Comparison of ENCODE assay signal across 11 cellular contexts in genomic region chr9:107734231-107735014, GRCh38.
A peak's percentile ranks its signal among the peaks of the same experiment; 100 is the strongest.
DNase-seq lines count a peak whose midpoint lies in the region; ATAC-seq and TF ChIP-seq lines count a peak whose summit lies in the region.
"Had no signal": no experiment of that assay in that cellular context is flagged by ENCODE, and none has a peak within 500 bp of the region (broad histone marks: within the 10 kb centered on the region; RNA-seq: fewer than 3 reads in every experiment).

No MANE protein-coding gene starts in this region.

- no peaks in the 10 kb centered on the region for H3K9me3 ChIP-seq in RWPE2 (ENCODE audit: severe bottlenecking)

- no peaks in the 10 kb centered on the region for H3K27me3 Mint-ChIP-seq in activated naive CD4-positive, alpha-beta T cell treated with anti-CD3 and anti-CD28 coated beads, Interleukin-2, amount 10 ng/mL, durations not matched to agents 7 days and 5 days
- H3K27me3 Mint-ChIP-seq: stimulated activated naive CD8-positive, alpha-beta T cell treated with anti-CD3 and anti-CD28 coated beads, Interleukin-15, amount 100 ng/mL, for 72 hours had no signal

- no peaks in the 10 kb centered on the region for H3K36me3 Mint-ChIP-seq in activated naive CD4-positive, alpha-beta T cell treated with anti-CD3 and anti-CD28 coated beads, Interleukin-2, amount 10 ng/mL, durations not matched to agents 7 days and 5 days
- H3K36me3 Mint-ChIP-seq: naive thymus-derived CD8-positive, alpha-beta T cell had no signal

- no peaks in the 10 kb centered on the region for H3K27me3 ChIP-seq in RWPE2 (ENCODE audit: insufficient read depth, poor library complexity, severe bottlenecking)

- H3K27ac Mint-ChIP-seq in activated naive CD4-positive, alpha-beta T cell treated with anti-CD3 and anti-CD28 coated beads, Interleukin-2, amount 10 ng/mL, durations not matched to agents 7 days and 5 days: no peak overlapping the region
- H3K27ac Mint-ChIP-seq: naive thymus-derived CD8-positive, alpha-beta T cell; stimulated activated naive CD8-positive, alpha-beta T cell treated with anti-CD3 and anti-CD28 coated beads, Interleukin-15, amount 100 ng/mL, for 72 hours had no signal

- no peaks in the 10 kb centered on the region for H3K36me3 ChIP-seq in RWPE2 (ENCODE audit: low read depth)

- peaks cover 2% of the 10 kb centered on the region for H3K9me3 Mint-ChIP-seq in activated naive CD4-positive, alpha-beta T cell treated with anti-CD3 and anti-CD28 coated beads, Interleukin-2, amount 10 ng/mL, durations not matched to agents 7 days and 5 days

- CTCF ChIA-PET in activated naive CD4-positive, alpha-beta T cell treated with anti-CD3 and anti-CD28 coated beads, Interleukin-2, amount 10 ng/mL, durations not matched to agents 7 days and 5 days (lab: Charles Lee): no interaction called here

- TF ChIP-seq CTCF in AG09319 (IDR thresholded peaks at IDR 0.05; ENCODE audit: low read depth, low read length): peak; percentile 42
- no peak for TF ChIP-seq CTCF in RWPE2 (IDR thresholded peaks at IDR 0.05; ENCODE audit: poor library complexity, severe bottlenecking)

- peak; percentile 13; the same call in 2 of the 3 replicates for ATAC-seq in RWPE2 (ENCODE audit: low read depth)
- ATAC-seq: naive thymus-derived CD8-positive, alpha-beta T cell; stimulated activated naive CD8-positive, alpha-beta T cell treated with anti-CD3 and anti-CD28 coated beads, Interleukin-15, amount 100 ng/mL, for 72 hours had no signal

- peak; percentile 89 for DNase-seq in AG09319 (ENCODE audit: extremely low read depth, low read depth)
- no peak for DNase-seq in RWPE2 (ENCODE audit: low spot score)
- peak; percentile 98 for DNase-seq in fibroblast of peridontal ligament (ENCODE audit: extremely low read depth)
- DNase-seq in renal cortical epithelial cell (ENCODE audit: low read depth): peak; percentile 18
- no peak for DNase-seq in activated naive CD4-positive, alpha-beta T cell treated with anti-CD3 and anti-CD28 coated beads, Interleukin-2, amount 10 ng/mL, durations not matched to agents 7 days and 5 days
- DNase-seq in D341Med (ENCODE audit: low spot score): no peak
- no peak for DNase-seq in NCI-H1694 (lab: John Stamatoyannopoulos, UW)
- no peak for DNase-seq in NCI-H524 (lab: John Stamatoyannopoulos, UW)
- DNase-seq: naive thymus-derived CD8-positive, alpha-beta T cell; NCI-H146; stimulated activated naive CD8-positive, alpha-beta T cell treated with anti-CD3 and anti-CD28 coated beads, Interleukin-15, amount 100 ng/mL, for 72 hours had no signal

- peaks cover 53% of the 10 kb centered on the region for H3K4me1 ChIP-seq in RWPE2 (ENCODE audit: insufficient read depth, poor library complexity, severe bottlenecking)

- H3K4me1 Mint-ChIP-seq in activated naive CD4-positive, alpha-beta T cell treated with anti-CD3 and anti-CD28 coated beads, Interleukin-2, amount 10 ng/mL, durations not matched to agents 7 days and 5 days: no peaks in the 10 kb centered on the region
- H3K4me1 Mint-ChIP-seq: stimulated activated naive CD8-positive, alpha-beta T cell treated with anti-CD3 and anti-CD28 coated beads, Interleukin-15, amount 100 ng/mL, for 72 hours had no signal

- no peak overlapping the region for H3K4me3 Mint-ChIP-seq in activated naive CD4-positive, alpha-beta T cell treated with anti-CD3 and anti-CD28 coated beads, Interleukin-2, amount 10 ng/mL, durations not matched to agents 7 days and 5 days
- H3K4me3 Mint-ChIP-seq: naive thymus-derived CD8-positive, alpha-beta T cell; stimulated activated naive CD8-positive, alpha-beta T cell treated with anti-CD3 and anti-CD28 coated beads, Interleukin-15, amount 100 ng/mL, for 72 hours had no signal

- H3K27ac ChIP-seq in RWPE2 (ENCODE audit: poor library complexity, severe bottlenecking): peak overlapping the region; percentile 79

- no peak overlapping the region for H3K4me3 ChIP-seq in RWPE2 (ENCODE audit: severe bottlenecking)

Comparison
In these comparisons a context has a peak if more than half of its experiments do, and no peak if none do; other contexts are left out.
1. DNase-seq: peak in AG09319 (single experiment), fibroblast of peridontal ligament (single experiment) and renal cortical epithelial cell (single experiment); none in RWPE2 (single experiment), activated naive CD4-positive, alpha-beta T cell treated with anti-CD3 and anti-CD28 coated beads, Interleukin-2, amount 10 ng/mL, durations not matched to agents 7 days and 5 days (single experiment), D341Med (single experiment), NCI-H1694 (single experiment) and NCI-H524 (0 of 2).